Comparison of ENCODE assay signal across 22 cellular contexts in the genomic region with DNA sequence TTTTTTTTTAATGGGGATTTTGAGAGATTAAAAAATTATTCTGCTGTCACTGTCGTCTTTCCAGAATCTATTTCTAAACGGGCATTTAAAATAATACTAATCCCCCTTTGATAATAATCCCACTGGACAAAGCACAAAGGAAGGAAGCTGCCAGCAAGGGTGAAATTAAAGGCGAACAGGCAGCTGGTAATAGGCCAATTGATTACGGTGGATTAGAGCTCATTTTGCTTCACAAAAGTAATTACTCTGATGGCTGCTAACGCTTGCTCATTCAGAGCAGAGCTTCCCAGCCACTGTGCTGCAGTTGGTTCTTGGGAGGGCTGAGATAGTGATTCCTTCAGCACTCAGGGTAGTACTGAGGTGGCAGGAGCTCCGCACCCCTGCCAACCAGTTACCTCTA.
"Had no signal": no experiment of that assay in that cellular context is flagged by ENCODE, and none has a peak within 500 bp of the region (broad histone marks: within the 10 kb centered on the region; RNA-seq: fewer than 3 reads in every experiment).

No MANE protein-coding gene starts in this region.

- H3K9me3 Mint-ChIP-seq: activated CD4-positive, alpha-beta T cell treated with anti-CD3 and anti-CD28 coated beads, Interleukin-2, amount 10 ng/mL, durations not matched to agents 7 days and 5 days; activated CD8-positive, alpha-beta T cell treated with anti-CD3 and anti-CD28 coated beads for 36 hours; activated T-helper 1 cell treated with anti-CD3 and anti-CD28 coated beads, Interleukin-12 subunit alpha, Interleukin-12 subunit beta, Interleukin-2, Interleukin-4 antibody, amounts not matched to agents 30 ng/mL and 10 ng/mL and 1 ng/mL, durations not matched to agents 14 hours and 24 hours and 36 hours; immature natural killer cell; neural crest cell had no signal

- H3K27me3 Mint-ChIP-seq: activated CD4-positive, alpha-beta T cell treated with anti-CD3 and anti-CD28 coated beads, Interleukin-2, amount 10 ng/mL, durations not matched to agents 7 days and 5 days; activated CD8-positive, alpha-beta memory T cell treated with anti-CD3 and anti-CD28 coated beads, Interleukin-2, amount 10 ng/mL, durations not matched to agents 7 days and 5 days; activated CD8-positive, alpha-beta T cell treated with anti-CD3 and anti-CD28 coated beads for 36 hours; naive B cell; progenitor cell of endocrine pancreas had no signal

- H3K27ac Mint-ChIP-seq: activated CD4-positive, alpha-beta T cell treated with anti-CD3 and anti-CD28 coated beads, Interleukin-2, amount 10 ng/mL, durations not matched to agents 7 days and 5 days; activated CD8-positive, alpha-beta memory T cell treated with anti-CD3 and anti-CD28 coated beads, Interleukin-2, amount 10 ng/mL, durations not matched to agents 7 days and 5 days; activated CD8-positive, alpha-beta T cell treated with anti-CD3 and anti-CD28 coated beads for 36 hours; activated T-helper 1 cell treated with anti-CD3 and anti-CD28 coated beads, Interleukin-12 subunit alpha, Interleukin-12 subunit beta, Interleukin-2, Interleukin-4 antibody, amounts not matched to agents 30 ng/mL and 10 ng/mL and 1 ng/mL, durations not matched to agents 14 hours and 24 hours and 36 hours; immature natural killer cell; progenitor cell of endocrine pancreas had no signal

- H3K36me3 Mint-ChIP-seq: activated CD8-positive, alpha-beta memory T cell treated with anti-CD3 and anti-CD28 coated beads, Interleukin-2, amount 10 ng/mL, durations not matched to agents 7 days and 5 days; immature natural killer cell had no signal

- H3K4me3 ChIP-seq: body of pancreas, lower lobe of right lung, right atrium auricular region, thoracic aorta, upper lobe of left lung had no signal

- H3K27me3 ChIP-seq: body of pancreas, foreskin keratinocyte, right atrium auricular region, upper lobe of left lung had no signal

- H3K4me1 Mint-ChIP-seq: activated CD4-positive, alpha-beta T cell treated with anti-CD3 and anti-CD28 coated beads, Interleukin-2, amount 10 ng/mL, durations not matched to agents 7 days and 5 days; activated CD8-positive, alpha-beta memory T cell treated with anti-CD3 and anti-CD28 coated beads, Interleukin-2, amount 10 ng/mL, durations not matched to agents 7 days and 5 days; immature natural killer cell; neural crest cell had no signal

- DNase-seq: activated CD4-positive, alpha-beta T cell treated with anti-CD3 and anti-CD28 coated beads, Interleukin-2, amount 10 ng/mL, durations not matched to agents 7 days and 5 days; activated CD4-positive, CD25-positive, alpha-beta regulatory T cell treated with anti-CD3 and anti-CD28 coated beads, Interleukin-2, amount 50 U/mL, for 72 hours; activated CD8-positive, alpha-beta memory T cell treated with anti-CD3 and anti-CD28 coated beads, Interleukin-2, amount 10 ng/mL, durations not matched to agents 7 days and 5 days; activated CD8-positive, alpha-beta T cell treated with anti-CD3 and anti-CD28 coated beads for 36 hours; activated gamma-delta T cell; activated naive CD4-positive, alpha-beta T cell treated with anti-CD3 and anti-CD28 coated beads, Interleukin-2, amount 50 U/mL, for 16 hours; activated T-cell treated with anti-CD3 and anti-CD28 coated beads for 4 hours; anterior cingulate cortex; body of pancreas; foreskin keratinocyte; immature natural killer cell; lower lobe of right lung; naive B cell; stimulated activated CD4-positive, alpha-beta T cell treated with anti-CD3 and anti-CD28 coated beads, Interleukin-4, amount 100 ng/mL, for 24 hours; stimulated activated naive CD4-positive, alpha-beta T cell treated with Interleukin-2 at 50 U/mL for 16 hours; upper lobe of left lung had no signal

- H3K36me3 ChIP-seq: lower lobe of right lung, right atrium auricular region, thoracic aorta, upper lobe of left lung had no signal

- H3K4me3 Mint-ChIP-seq: activated CD4-positive, alpha-beta T cell treated with anti-CD3 and anti-CD28 coated beads, Interleukin-2, amount 10 ng/mL, durations not matched to agents 7 days and 5 days; activated CD8-positive, alpha-beta memory T cell treated with anti-CD3 and anti-CD28 coated beads, Interleukin-2, amount 10 ng/mL, durations not matched to agents 7 days and 5 days; activated CD8-positive, alpha-beta T cell treated with anti-CD3 and anti-CD28 coated beads for 36 hours; activated T-helper 1 cell treated with anti-CD3 and anti-CD28 coated beads, Interleukin-12 subunit alpha, Interleukin-12 subunit beta, Interleukin-2, Interleukin-4 antibody, amounts not matched to agents 30 ng/mL and 10 ng/mL and 1 ng/mL, durations not matched to agents 14 hours and 24 hours and 36 hours; immature natural killer cell; naive B cell; neural crest cell had no signal

- H3K27ac ChIP-seq: body of pancreas, foreskin keratinocyte, lower lobe of right lung, right atrium auricular region, thoracic aorta, upper lobe of left lung had no signal

- ATAC-seq: activated CD8-positive, alpha-beta memory T cell treated with anti-CD3 and anti-CD28 coated beads, Interleukin-2, amount 10 ng/mL, durations not matched to agents 7 days and 5 days; activated CD8-positive, alpha-beta T cell treated with anti-CD3 and anti-CD28 coated beads for 36 hours; body of pancreas; foreskin keratinocyte; left lobe of liver; lower lobe of right lung had no signal

- H3K4me1 ChIP-seq: body of pancreas, right atrium auricular region, upper lobe of left lung had no signal

- H3K9me3 ChIP-seq: body of pancreas, lower lobe of right lung, right atrium auricular region, thoracic aorta, upper lobe of left lung had no signal
